3 cellular contexts compared by ENCODE assay signal in genomic region chr2:195758846-195759245, GRCh38.
"Had no signal": no experiment of that assay in that cellular context is flagged by ENCODE, and none has a peak within 500 bp of the region (broad histone marks: within the 10 kb centered on the region; RNA-seq: fewer than 3 reads in every experiment).

No MANE protein-coding gene starts in this region.

- ATAC-seq: GM12878 had no signal

- H3K4me3 ChIP-seq: GM12878 had no signal

- DNase-seq: GDM1, GF-D8 had no signal
